Comparison of ENCODE assay signal across 15 cellular contexts in genomic region chr1:8212443-8212920, GRCh38.
DNase-seq lines count a peak whose midpoint lies in the region; ATAC-seq and TF ChIP-seq lines count a peak whose summit lies in the region.
"Had no signal": no experiment of that assay in that cellular context is flagged by ENCODE, and none has a peak within 500 bp of the region (broad histone marks: within the 10 kb centered on the region; RNA-seq: fewer than 3 reads in every experiment).

No MANE protein-coding gene starts in this region.

- H3K9me3 ChIP-seq in left ventricle myocardium inferior (replicated peaks) (no peaks in the 10 kb centered on the region), right lobe of liver (no peaks in the 10 kb centered on the region), upper lobe of right lung (no peaks in the 10 kb centered on the region)
- H3K9me3 ChIP-seq: esophagus squamous epithelium, Peyer's patch, uterus had no signal

- intact Hi-C loops in left ventricle myocardium inferior (cut with micrococcal nuclease): no loop called here
- intact Hi-C loops in cardiac septum (cut with DNase I): no loop called here
- intact Hi-C loops in right lobe of liver (cut with DNase I): no loop called here
- intact Hi-C loops in upper lobe of right lung (cut with DNase I): no loop called here

- H3K4me3 Mint-ChIP-seq in activated naive CD8-positive, alpha-beta T cell treated with anti-CD3 and anti-CD28 coated beads, Interleukin-2, amount 50 U/mL, for 24 hours: peak overlapping the region; percentile 3
- H3K4me3 Mint-ChIP-seq: B cell had no signal

- H3K36me3 Mint-ChIP-seq in activated naive CD8-positive, alpha-beta T cell treated with anti-CD3 and anti-CD28 coated beads, Interleukin-2, amount 50 U/mL, for 24 hours (ENCODE audit: low read depth): no peaks in the 10 kb centered on the region

- H3K27me3 ChIP-seq in left ventricle myocardium inferior (ENCODE audit: low read depth) (peaks cover 15% of the 10 kb centered on the region), right lobe of liver (no peaks in the 10 kb centered on the region), upper lobe of right lung (no peaks in the 10 kb centered on the region)
- H3K27me3 ChIP-seq: Peyer's patch, uterus had no signal

- H3K4me1 Mint-ChIP-seq in activated naive CD8-positive, alpha-beta T cell treated with anti-CD3 and anti-CD28 coated beads, Interleukin-2, amount 50 U/mL, for 24 hours: peaks cover 25% of the 10 kb centered on the region

- ATAC-seq in activated naive CD8-positive, alpha-beta T cell treated with anti-CD3 and anti-CD28 coated beads, Interleukin-2, amount 50 U/mL, for 24 hours: no peak
- ATAC-seq in right lobe of liver (no peak), upper lobe of right lung (no peak), HG03565 (IDR thresholded peaks at IDR 0.05; ENCODE audit: unreplicated experiment) (no peak)

- H3K27ac Mint-ChIP-seq in activated naive CD8-positive, alpha-beta T cell treated with anti-CD3 and anti-CD28 coated beads, Interleukin-2, amount 50 U/mL, for 24 hours: peak overlapping the region; percentile 65
- H3K27ac Mint-ChIP-seq: B cell had no signal

- no peak for DNase-seq in left ventricle myocardium inferior
- no peak for DNase-seq in cardiac septum (ENCODE audit: low spot score)
- DNase-seq in activated naive CD8-positive, alpha-beta T cell treated with anti-CD3 and anti-CD28 coated beads, Interleukin-2, amount 50 U/mL, for 24 hours: no peak
- no peak for DNase-seq in right lobe of liver
- DNase-seq in upper lobe of right lung: no peak
- no peak for DNase-seq in HUDEP-2 (lab: John Stamatoyannopoulos, UW; ENCODE audit: unreplicated experiment in 76 of 76)
- no peak for DNase-seq in NOMO-1 treated with DMSO at 0.1 percent for 48 hours (lab: John Stamatoyannopoulos, UW; ENCODE audit: unreplicated experiment)
- DNase-seq: activated naive CD4-positive, alpha-beta T cell treated with Interleukin-2 at 50 U/mL for 16 hours; esophagus squamous epithelium; NCI-H1092; NCI-H446; uterus had no signal

- peaks cover 58% of the 10 kb centered on the region for H3K27me3 Mint-ChIP-seq in activated naive CD8-positive, alpha-beta T cell treated with anti-CD3 and anti-CD28 coated beads, Interleukin-2, amount 50 U/mL, for 24 hours

- H3K4me3 ChIP-seq in left ventricle myocardium inferior (no peak overlapping the region), right lobe of liver (no peak overlapping the region), upper lobe of right lung (no peak overlapping the region)
- H3K4me3 ChIP-seq: Peyer's patch, uterus had no signal

- no peaks in the 10 kb centered on the region for H3K9me3 Mint-ChIP-seq in activated naive CD8-positive, alpha-beta T cell treated with anti-CD3 and anti-CD28 coated beads, Interleukin-2, amount 50 U/mL, for 24 hours

- H3K36me3 ChIP-seq in left ventricle myocardium inferior: no peaks in the 10 kb centered on the region
- no peaks in the 10 kb centered on the region for H3K36me3 ChIP-seq in right lobe of liver
- no peaks in the 10 kb centered on the region for H3K36me3 ChIP-seq in upper lobe of right lung
- H3K36me3 ChIP-seq: esophagus squamous epithelium, Peyer's patch, uterus had no signal

- WGBS in right lobe of liver (ENCODE audit: insufficient coverage, low coverage, low lambda C conversion rate, missing lambda C conversion rate): 58% methylated on average over 4 of the region's 8 CpGs

- H3K4me1 ChIP-seq in left ventricle myocardium inferior (peaks cover 41% of the 10 kb centered on the region), right lobe of liver (peaks cover 0 to 17% (median 3%) of the 10 kb centered on the region in 4 donors), upper lobe of right lung (peaks cover 22% of the 10 kb centered on the region)
- H3K4me1 ChIP-seq: uterus had no signal

- no peak for TF ChIP-seq POLR2A in right lobe of liver (IDR thresholded peaks at IDR 0.05)

- H3K27ac ChIP-seq in left ventricle myocardium inferior (replicated peaks) (peak overlapping the region; percentile 30), right lobe of liver (peak overlapping the region in 2 of 3 donors; percentile 27 to 28), upper lobe of right lung (peak overlapping the region; percentile 90)
- H3K27ac ChIP-seq: uterus had no signal

- TF ChIP-seq CTCF in left ventricle myocardium inferior (IDR thresholded peaks at IDR 0.05; ENCODE audit: borderline replicate concordance): no peak
- no peak for TF ChIP-seq CTCF in right lobe of liver (IDR thresholded peaks at IDR 0.05)
- no peak for TF ChIP-seq CTCF in upper lobe of right lung (IDR thresholded peaks at IDR 0.05)

Comparison
In these comparisons a context has a peak if more than half of its experiments do, and no peak if none do; other contexts are left out.
1. H3K27ac ChIP-seq: peak in every context shown above with its lines; median percentile 90 in upper lobe of right lung; 30 in left ventricle myocardium inferior; 28 in right lobe of liver.